8 cellular contexts compared by ENCODE assay signal in genomic region chr9:37423508-37423907, GRCh38. TPM values are rescaled to one million over a fixed set of nuclear protein-coding genes. Genes with fewer than 3 reads are reported as not detected.
DNase-seq lines count a peak whose midpoint lies in the region; ATAC-seq and TF ChIP-seq lines count a peak whose summit lies in the region.

No MANE protein-coding gene starts in this region.

- peak overlapping the region; percentile 90 for H3K27ac Mint-ChIP-seq in CD4-positive, alpha-beta T cell

- intact Hi-C loops in CD4-positive, alpha-beta T cell (cut with DNase I, micrococcal nuclease), result loop anchor here (2.0 to 5.0 kb wide), 7 partner anchors 41 to 656 kb away; partner anchors contain the start of genes ZBTB5 (in 2 of the 2), EXOSC3 (in 1 of the 2), POLR1E (in 1 of the 2) and SHB (in 1 of the 2)

- no peaks in the 10 kb centered on the region for H3K27me3 Mint-ChIP-seq in CD4-positive, alpha-beta T cell

- H3K9ac ChIP-seq in OCI-LY1 (ENCODE audit: low read length), result peak overlapping the region; percentile 84
- no peak overlapping the region for H3K9ac ChIP-seq in endocrine pancreas (ENCODE audit: control insufficient read depth, insufficient read depth, low read length)

- peaks cover 32% of the 10 kb centered on the region for H3K36me3 Mint-ChIP-seq in CD4-positive, alpha-beta T cell (ENCODE audit: low read depth)

- H3K9me3 ChIP-seq in CD4-positive, alpha-beta T cell (ENCODE audit: control insufficient read depth, low read length), result no peaks in the 10 kb centered on the region
- H3K9me3 ChIP-seq in OCI-LY1 (ENCODE audit: low read length) (no peaks in the 10 kb centered on the region), endocrine pancreas (ENCODE audit: control insufficient read depth, low read length) (no peaks in the 10 kb centered on the region), osteoblast (ENCODE audit: low read depth, low read length) (no peaks in the 10 kb centered on the region)

- peaks cover 50% of the 10 kb centered on the region for H3K36me3 ChIP-seq in OCI-LY1 (ENCODE audit: insufficient read depth, low read length)
- no peaks in the 10 kb centered on the region for H3K36me3 ChIP-seq in endocrine pancreas (ENCODE audit: control insufficient read depth, insufficient read depth, low read length)
- H3K36me3 ChIP-seq in osteoblast (ENCODE audit: insufficient read depth, low read length), result peaks cover 31% of the 10 kb centered on the region

- no peaks in the 10 kb centered on the region for H3K27me3 ChIP-seq in CD4-positive, alpha-beta T cell (ENCODE audit: control insufficient read depth, insufficient read depth, low read length)
- H3K27me3 ChIP-seq in OCI-LY1 (ENCODE audit: insufficient read depth, low read length) (no peaks in the 10 kb centered on the region), endocrine pancreas (ENCODE audit: control insufficient read depth, insufficient read depth, low read length) (no peaks in the 10 kb centered on the region), osteoblast (ENCODE audit: insufficient read depth, low read length) (no peaks in the 10 kb centered on the region)

- POLR2A ChIA-PET in CD4-positive, alpha-beta T cell (lab: Charles Lee), result interaction anchor here (3.7 kb wide), 1 partner anchor 42 kb away, joined by 21 read pairs; the partner anchor contains the start of gene ZBTB5

- no peaks in the 10 kb centered on the region for H3F3A ChIP-seq in OCI-LY1 (ENCODE audit: insufficient read depth, low read length)

- no peaks in the 10 kb centered on the region for H3K9me3 Mint-ChIP-seq in CD4-positive, alpha-beta T cell

- no peak for DNase-seq in CD4-positive, alpha-beta T cell
- DNase-seq in osteoblast (ENCODE audit: insufficient read length, low spot score, missing footprints), result no peak
- DNase-seq in epidermal melanocyte (ENCODE audit: insufficient read length, low spot score), result no peak
- no peak for DNase-seq in NCI-H1417 treated with DMSO at 0.1 percent for 48 hours (lab: John Stamatoyannopoulos, UW)
- no peak for DNase-seq in NCI-H1694 treated with DMSO at 0.1 percent for 48 hours (lab: John Stamatoyannopoulos, UW)

- H3K9me2 ChIP-seq in OCI-LY1 (ENCODE audit: low read depth, low read length), result no peaks in the 10 kb centered on the region

- H3K4me1 ChIP-seq in OCI-LY1 (ENCODE audit: insufficient read depth, low read length, severe bottlenecking) (peaks cover 75% of the 10 kb centered on the region), endocrine pancreas (ENCODE audit: control insufficient read depth, insufficient read depth, low read length) (no peaks in the 10 kb centered on the region), osteoblast (ENCODE audit: insufficient read depth, low read length) (peaks cover 25% of the 10 kb centered on the region)

- TF ChIP-seq CTCF in CD4-positive, alpha-beta T cell (IDR thresholded peaks at IDR 0.05), result no peak
- no peak for TF ChIP-seq CTCF in OCI-LY1 (IDR thresholded peaks at IDR 0.05; ENCODE audit: low read length)
- TF ChIP-seq CTCF in osteoblast (IDR thresholded peaks at IDR 0.05; ENCODE audit: extremely low read depth, low read depth, low read length), result no peak

- H4K20me1 ChIP-seq in OCI-LY1 (ENCODE audit: insufficient read depth, low read length) (no peaks in the 10 kb centered on the region), osteoblast (ENCODE audit: insufficient read depth, low read length) (peaks cover 18% of the 10 kb centered on the region)

- H3K4me3 ChIP-seq in OCI-LY1 (ENCODE audit: low read depth, low read length, poor library complexity, severe bottlenecking) (peak overlapping the region; percentile 81), endocrine pancreas (ENCODE audit: control insufficient read depth, insufficient read depth, low read length) (peak overlapping the region; percentile 66), osteoblast (ENCODE audit: insufficient read depth, low read length) (peak overlapping the region; percentile 91)

- peak overlapping the region; percentile 96 for H3K4me3 Mint-ChIP-seq in CD4-positive, alpha-beta T cell

- H3K4me1 Mint-ChIP-seq in CD4-positive, alpha-beta T cell (ENCODE audit: low read depth), result peaks cover 28% of the 10 kb centered on the region

- H3K27ac ChIP-seq in CD4-positive, alpha-beta T cell (ENCODE audit: low read depth, low read length), result no peak overlapping the region
- H3K27ac ChIP-seq in OCI-LY1 (ENCODE audit: low read depth, low read length, poor library complexity, severe bottlenecking), result peak overlapping the region; percentile 100
- H3K27ac ChIP-seq in osteoblast (ENCODE audit: low read depth, low read length), result peak overlapping the region; percentile 92

- no peak overlapping the region for H2AFZ ChIP-seq in OCI-LY1 (ENCODE audit: low read length)
- H2AFZ ChIP-seq in osteoblast (ENCODE audit: low read length), result no peak overlapping the region

- CTCF ChIA-PET in CD4-positive, alpha-beta T cell (lab: Charles Lee), result no interaction called here

- ATAC-seq in CD4-positive, alpha-beta T cell (ENCODE audit: poor library complexity), result no peak
- ATAC-seq in HG03139 (IDR thresholded peaks at IDR 0.05; ENCODE audit: unreplicated experiment), result no peak

- H3K4me2 ChIP-seq in OCI-LY1 (ENCODE audit: low read length) (peak overlapping the region; percentile 95), osteoblast (ENCODE audit: insufficient read depth, low read length) (peak overlapping the region; percentile 87)

- H3K79me2 ChIP-seq in OCI-LY1 (ENCODE audit: insufficient read depth, low read length) (peaks cover 28% of the 10 kb centered on the region), osteoblast (ENCODE audit: insufficient read depth, low read length) (peaks cover 45% of the 10 kb centered on the region)

RNA-seq across cellular contexts. Expression of gene GRHPR, which starts 1.0 kb away (rescaled TPM):
- 10 to 100 TPM; 29.0 to 29.6 TPM for total RNA-seq in CD4-positive, alpha-beta T cell
- total RNA-seq in osteoblast, result 149 and 165 TPM in 2 replicates

RNA-seq across cellular contexts. Expression of gene ZBTB5, which starts 41.7 kb away (rescaled TPM):
- 10 to 100 TPM; 21.3 to 22.0 TPM for total RNA-seq in CD4-positive, alpha-beta T cell
- total RNA-seq in osteoblast, result 10.9 and 11.6 TPM in 2 replicates
